ENCODE assay signal across 18 cellular contexts in genomic region chr6:87088076-87088475, GRCh38.
DNase-seq lines count a peak whose midpoint lies in the region; ATAC-seq lines count a peak whose summit lies in the region.
"Had no signal": no experiment of that assay in that cellular context is flagged by ENCODE, and none has a peak within 500 bp of the region (broad histone marks: within the 10 kb centered on the region; RNA-seq: fewer than 3 reads in every experiment).

No MANE protein-coding gene starts in this region.

- DNase-seq in SIG-M5 treated with dmso at 0.1 percent for 504 hours (lab: John Stamatoyannopoulos, UW; ENCODE audit: unreplicated experiment): no peak
- DNase-seq in ACHN: no peak
- DNase-seq: DMS 273 treated with DMSO at 0.1 percent for 48 hours, GF-D8, NCI-H1436 treated with DMSO at 0.1 percent for 48 hours, NCI-H2029 treated with DMSO at 0.1 percent for 48 hours, NCI-H2171 treated with DMSO at 0.1 percent for 48 hours, NCI-H446 treated with DMSO at 0.1 percent for 48 hours, NCI-H774, T-cell, T-helper 9 cell had no signal

- ATAC-seq in GM18502 (IDR thresholded peaks at IDR 0.05; ENCODE audit: poor library complexity, unreplicated experiment) (peak; percentile 76), GM19455 (IDR thresholded peaks at IDR 0.05; ENCODE audit: unreplicated experiment) (peak; percentile 61), HG02884 (IDR thresholded peaks at IDR 0.05; ENCODE audit: unreplicated experiment) (peak; percentile 84), HG03520 (IDR thresholded peaks at IDR 0.05; ENCODE audit: unreplicated experiment) (peak; percentile 72), HG02763 (IDR thresholded peaks at IDR 0.05; ENCODE audit: unreplicated experiment) (no peak), HG03521 (IDR thresholded peaks at IDR 0.05; ENCODE audit: unreplicated experiment) (no peak)
- ATAC-seq: Panc1, T-cell had no signal

- in situ Hi-C loops in ACHN (cut with HindIII; ENCODE audit: low pct_ligation_motif_present, low pct_unique_long_range_greater_than_20kb, low sequenced_read_pairs): no loop called here

Comparison
In these comparisons a context has a peak if more than half of its experiments do, and no peak if none do; other contexts are left out.
1. ATAC-seq: peak in GM18502 (single experiment), GM19455 (single experiment), HG02884 (single experiment) and HG03520 (single experiment); none in HG02763 (single experiment) and HG03521 (single experiment).